Comparison of ENCODE assay signal across 27 cellular contexts in genomic region chr14:56278383-56278782, GRCh38.
"Had no signal": no experiment of that assay in that cellular context is flagged by ENCODE, and none has a peak within 500 bp of the region (broad histone marks: within the 10 kb centered on the region; RNA-seq: fewer than 3 reads in every experiment).

No MANE protein-coding gene starts in this region.

- FAIRE-seq: bronchial epithelial cell had no signal

- H3K27ac ChIP-seq: ascending aorta, cardiac muscle cell, VCaP had no signal

- DNase-seq: activated B cell treated with CpG ODN at 0.5 μM for 24 hours; activated CD4-positive, alpha-beta memory T cell treated with anti-CD3 and anti-CD28 coated beads for 36 hours; activated CD4-positive, alpha-beta T cell treated with anti-CD3 and anti-CD28 coated beads for 4 hours; activated CD4-positive, alpha-beta T cell treated with anti-CD3 and anti-CD28 coated beads, Interleukin-2, amount 10 ng/mL, durations not matched to agents 24 days and 14 days; activated CD4-positive, alpha-beta T cell treated with anti-CD3 and anti-CD28 coated beads, Interleukin-2, amount 50 U/mL, for 1 hour; activated CD4-positive, alpha-beta T cell treated with anti-CD3 and anti-CD28 coated beads, Interleukin-2, amount 50 U/mL, for 4 hours; activated CD4-positive, CD25-positive, alpha-beta regulatory T cell treated with anti-CD3 and anti-CD28 coated beads, Interleukin-2, amount 50 U/mL, for 72 hours; activated CD8-positive, alpha-beta memory T cell treated with anti-CD3 and anti-CD28 coated beads, Interleukin-2, amount 50 U/mL, for 48 hours; activated CD8-positive, alpha-beta T cell treated with anti-CD3 and anti-CD28 coated beads for 36 hours; activated effector memory CD4-positive, alpha-beta T cell treated with Interleukin-2 at 50 U/mL for 16 hours; activated gamma-delta T cell; activated naive CD4-positive, alpha-beta T cell treated with anti-CD3 and anti-CD28 coated beads, Interleukin-2, amount 10 ng/mL, durations not matched to agents 7 days and 5 days; activated naive CD4-positive, alpha-beta T cell treated with Interleukin-2 at 50 U/mL for 16 hours; activated naive CD8-positive, alpha-beta T cell treated with anti-CD3 and anti-CD28 coated beads, Interleukin-2, amount 10 ng/mL, durations not matched to agents 7 days and 5 days; activated naive CD8-positive, alpha-beta T cell treated with anti-CD3 and anti-CD28 coated beads, Interleukin-2, amount 50 U/mL, for 24 hours; activated T-cell treated with anti-CD3 and anti-CD28 coated beads, Interleukin-2, amount 50 U/mL, for 24 hours; activated T-cell treated with anti-CD3 and anti-CD28 coated beads, Interleukin-2, amount 50 U/mL, for 48 hours; amygdala; anterior cingulate cortex; caudate nucleus; cerebellar nuclear complex; T-helper 2 cell; T-helper 9 cell had no signal

- ATAC-seq: activated CD8-positive, alpha-beta T cell treated with anti-CD3 and anti-CD28 coated beads for 36 hours; activated naive CD8-positive, alpha-beta T cell treated with anti-CD3 and anti-CD28 coated beads, Interleukin-2, amount 50 U/mL, for 24 hours had no signal

- H3K4me3 ChIP-seq: ascending aorta, cardiac muscle cell had no signal

- H3K36me3 ChIP-seq: ascending aorta, cardiac muscle cell had no signal

- H3K9me3 ChIP-seq: ascending aorta had no signal

- H3K27me3 ChIP-seq: ascending aorta, cardiac muscle cell had no signal
